Comparison of ENCODE assay signal across 9 cellular contexts in genomic region chr17:6444573-6445335, GRCh38. TPM values are rescaled to one million over a fixed set of nuclear protein-coding genes. Genes with fewer than 3 reads are reported as not detected.
A peak's percentile ranks its signal among the peaks of the same experiment; 100 is the strongest.
DNase-seq lines count a peak whose midpoint lies in the region; ATAC-seq, FAIRE-seq and TF ChIP-seq lines count a peak whose summit lies in the region.
"Had no signal": no experiment of that assay in that cellular context is flagged by ENCODE, and none has a peak within 500 bp of the region (broad histone marks: within the 10 kb centered on the region; RNA-seq: fewer than 3 reads in every experiment).

No MANE protein-coding gene starts in this region.

- H3K27me3 ChIP-seq in ascending aorta (no peaks in the 10 kb centered on the region), HepG2 (ENCODE audit: control insufficient read depth in 1 of 2, insufficient read depth in 2 of 2, low read length in 2 of 2) (no peaks in the 10 kb centered on the region; a peak in 1 of 5 replicates), suprapubic skin (peaks cover 5% of the 10 kb centered on the region)

- no peak for TF ChIP-seq POLR2A in HepG2 (IDR thresholded peaks at IDR 0.05; ENCODE audit: insufficient read depth in 1 of 2, low read depth in 2 of 2, low read length in 2 of 2)
- no peak for TF ChIP-seq POLR2A in suprapubic skin (IDR thresholded peaks at IDR 0.05)

- no peak for TF ChIP-seq CTCF in ascending aorta (IDR thresholded peaks at IDR 0.05)
- no peak for TF ChIP-seq CTCF in HepG2 (CRISPR knock-in tag; IDR thresholded peaks at IDR 0.05)
- TF ChIP-seq CTCF in suprapubic skin (IDR thresholded peaks at IDR 0.05): no peak
- TF ChIP-seq CTCF in GM20000 (IDR thresholded peaks at IDR 0.05; ENCODE audit: extremely low read depth, missing control alignments): no peak

- H3K36me3 ChIP-seq in ascending aorta (no peaks in the 10 kb centered on the region), HepG2 (replicated peaks in 1 of 2; ENCODE audit: control insufficient read depth in 1 of 2, insufficient read depth in 2 of 2, low read length in 2 of 2) (peaks cover 2 to 9% of the 10 kb centered on the region in 2 experiments; a peak in 2 of 5 replicates), suprapubic skin (no peaks in the 10 kb centered on the region)

- peak overlapping the region; percentile 95 for H3K4me3 Mint-ChIP-seq in activated CD4-positive, alpha-beta T cell treated with anti-CD3 and anti-CD28 coated beads, Interleukin-2, amount 10 ng/mL, durations not matched to agents 24 days and 14 days

- H3K27ac ChIP-seq in ascending aorta: no peak overlapping the region
- no peak overlapping the region for H3K27ac ChIP-seq in HepG2 (ENCODE audit: extremely low read length, insufficient read depth, low read length)
- H3K27ac ChIP-seq in suprapubic skin: no peak overlapping the region

- peak overlapping the region; percentile 92 for H3K4me2 ChIP-seq in HepG2 (ENCODE audit: low read depth, low read length)

- POLR2A ChIA-PET in HepG2 (lab: Yijun Ruan, JAX): no interaction called here

- in situ Hi-C loops in HepG2 (cut with HindIII; ENCODE audit: extremely low pct_ligation_motif_present, low pct_unique_long_range_greater_than_20kb): no loop called here

- FAIRE-seq in HepG2 (lab: Jason Lieb, UNC): no peak
- FAIRE-seq: D721Med had no signal

- H3K9me3 ChIP-seq in ascending aorta: no peaks in the 10 kb centered on the region
- H3K9me3 ChIP-seq in HepG2 (ENCODE audit: low read length): no peaks in the 10 kb centered on the region
- H3K9me3 ChIP-seq in suprapubic skin: no peaks in the 10 kb centered on the region

- H3K9ac ChIP-seq in HepG2 (ENCODE audit: insufficient read depth, low read depth, low read length): peak overlapping the region; percentile 56

- H2AFZ ChIP-seq in HepG2 (ENCODE audit: low read length): no peak overlapping the region

- TF ChIP-seq EP300 in HepG2 (IDR thresholded peaks at IDR 0.05; ENCODE audit: low read depth in 2 of 2, low read length in 2 of 2) (no peak), HepG2 (CRISPR knock-in tag; IDR thresholded peaks at IDR 0.05; ENCODE audit: borderline replicate concordance) (no peak), suprapubic skin (IDR thresholded peaks at IDR 0.05) (no peak)

- BruUV-seq in HepG2 (replicated peaks; lab: Mats Ljungman, UMichigan): TSS peak; percentile 64

- intact Hi-C loops in activated CD4-positive, alpha-beta T cell treated with anti-CD3 and anti-CD28 coated beads, Interleukin-2, amount 10 ng/mL, durations not matched to agents 24 days and 14 days (cut with micrococcal nuclease): loop anchor here (10.0 kb wide), 1 partner anchor 200 kb away; the partner anchor contains the start of genes KIAA0753 and TXNDC17
- intact Hi-C loops in ascending aorta (cut with DNase I) (loop anchor here (5.0 to 10.0 kb wide), 3 partner anchors 208 to 960 kb away; partner anchors contain the start of genes C17orf100, DERL2, MED31 and MIS12), HepG2 (cut with micrococcal nuclease; ENCODE audit: unreplicated experiment) (no loop called here)

- peak overlapping the region; percentile 96 for H3K27ac Mint-ChIP-seq in activated CD4-positive, alpha-beta T cell treated with anti-CD3 and anti-CD28 coated beads, Interleukin-2, amount 10 ng/mL, durations not matched to agents 24 days and 14 days

- H3K36me3 Mint-ChIP-seq in activated CD4-positive, alpha-beta T cell treated with anti-CD3 and anti-CD28 coated beads, Interleukin-2, amount 10 ng/mL, durations not matched to agents 24 days and 14 days (ENCODE audit: low read depth): peaks cover 13% of the 10 kb centered on the region

- peaks cover 0 to 5% of the 10 kb centered on the region in 2 donors for H3K4me1 ChIP-seq in ascending aorta
- peaks cover 20% of the 10 kb centered on the region for H3K4me1 ChIP-seq in HepG2 (ENCODE audit: insufficient read depth, low read length)
- H3K4me1 ChIP-seq in suprapubic skin: peaks cover 15% of the 10 kb centered on the region

- CTCF ChIA-PET in HepG2 (lab: Yijun Ruan, JAX; ENCODE audit: low intra/inter-chr PET ratio, low total read pairs): no interaction called here

- H3K4me3 ChIP-seq in ascending aorta (peak overlapping the region; percentile 55 to 73), HepG2 (replicated peaks in 1 of 3; ENCODE audit: insufficient read depth in 1 of 3, low read depth in 2 of 3, low read length in 3 of 3) (peak overlapping the region; percentile 82 to 89 (median 88)), suprapubic skin (peak overlapping the region; percentile 63)

- H3K9me3 Mint-ChIP-seq in activated CD4-positive, alpha-beta T cell treated with anti-CD3 and anti-CD28 coated beads, Interleukin-2, amount 10 ng/mL, durations not matched to agents 24 days and 14 days: no peaks in the 10 kb centered on the region

- 19% methylated on average over 17 of the region's 36 CpGs for WGBS in HepG2 (ENCODE audit: low lambda C conversion rate)
- 23% methylated on average over 33 of the region's 36 CpGs for WGBS in suprapubic skin

- no peak; the same call in 2 of the 3 replicates for ATAC-seq in HepG2

- DNase-seq in activated CD4-positive, alpha-beta T cell treated with anti-CD3 and anti-CD28 coated beads, Interleukin-2, amount 10 ng/mL, durations not matched to agents 24 days and 14 days: no peak
- no peak for DNase-seq in activated CD4-positive, alpha-beta T cell treated with anti-CD3 and anti-CD28 coated beads for 48 hours
- DNase-seq in ascending aorta (ENCODE audit: low spot score in 2 of 2) (no peak), HepG2 (ENCODE audit: low spot score) (no peak), suprapubic skin (ENCODE audit: low spot score in 2 of 2) (no peak), GM19238 (ENCODE audit: insufficient read length, low spot score) (no peak), GM20000 (ENCODE audit: low spot score) (no peak), kidney tubule cell (ENCODE audit: low spot score) (no peak)

- no peaks in the 10 kb centered on the region for H4K20me1 ChIP-seq in HepG2 (ENCODE audit: insufficient read depth, low read length)

- H3K79me2 ChIP-seq in HepG2 (ENCODE audit: insufficient read depth, low read length): no peaks in the 10 kb centered on the region

- peaks cover 18% of the 10 kb centered on the region for H3K4me1 Mint-ChIP-seq in activated CD4-positive, alpha-beta T cell treated with anti-CD3 and anti-CD28 coated beads, Interleukin-2, amount 10 ng/mL, durations not matched to agents 24 days and 14 days

- TF ChIP-seq RAD21 in HepG2 (CRISPR knock-in tag; IDR thresholded peaks at IDR 0.05): no peak

- peaks cover 24% of the 10 kb centered on the region for H3K27me3 Mint-ChIP-seq in activated CD4-positive, alpha-beta T cell treated with anti-CD3 and anti-CD28 coated beads, Interleukin-2, amount 10 ng/mL, durations not matched to agents 24 days and 14 days

RNA-seq across cellular contexts. Expression of gene PIMREG, which starts 0.5 kb away (rescaled TPM):
- total RNA-seq in activated CD4-positive, alpha-beta T cell treated with anti-CD3 and anti-CD28 coated beads, Interleukin-2, amount 10 ng/mL, durations not matched to agents 24 days and 14 days: 4.6 and 6.4 TPM in 2 replicates
- total RNA-seq in ascending aorta (not detected), HepG2 (2016; rRNA removed; fragmentation: Illumina TruSeq; extraction: Trizol) (30.3 and 33.8 TPM in 2 replicates), suprapubic skin (1 to 10 TPM; 1.0 to 3.3 (median 3.2) TPM)
- 7.8 and 9.5 TPM in 2 replicates for total RNA-seq in HepG2 (2016; cell fraction: cytosol; rRNA removed; fragmentation: Illumina TruSeq; extraction: Trizol; ENCODE audit: low read depth)
- 29.3 and 34.9 TPM in 2 replicates for total RNA-seq in HepG2 (2016; cell fraction: insoluble cytoplasmic fraction; rRNA removed; fragmentation: Illumina TruSeq; extraction: Trizol)
- 14.8 and 15.2 TPM in 2 replicates for total RNA-seq in HepG2 (2016; cell fraction: membrane; rRNA removed; fragmentation: Illumina TruSeq; extraction: Trizol)
- 14.4 and 16.9 TPM in 2 replicates for total RNA-seq in HepG2 (2016; cell fraction: nucleus; rRNA removed; fragmentation: Illumina TruSeq; extraction: Trizol)
- 10.9 and 15.6 TPM in 2 replicates for polyA plus RNA-seq in HepG2 (2011; rRNA removed)
- 7.9 and 16.3 TPM in 2 replicates for polyA plus RNA-seq in HepG2 (2011; cell fraction: cytosol; rRNA removed)
- polyA plus RNA-seq in HepG2 (2011; cell fraction: nucleus; rRNA removed): 10.1 and 14.2 TPM in 2 replicates
- polyA plus RNA-seq in HepG2 (2012): 3.0 and 7.2 TPM in 2 replicates
- polyA plus RNA-seq in HepG2 (2016; cell fraction: cytosol; fragmentation: Illumina TruSeq; extraction: Trizol; ENCODE audit: low read depth): 8.3 and 8.8 TPM in 2 replicates
- 36.2 and 37.7 TPM in 2 replicates for polyA plus RNA-seq in HepG2 (2016; cell fraction: insoluble cytoplasmic fraction; fragmentation: Illumina TruSeq; extraction: Trizol; ENCODE audit: low read depth)
- 12.6 and 13.0 TPM in 2 replicates for polyA plus RNA-seq in HepG2 (2016; cell fraction: membrane; fragmentation: Illumina TruSeq; extraction: Trizol; ENCODE audit: low read depth)
- 23.4 and 26.5 TPM in 2 replicates for polyA plus RNA-seq in HepG2 (2016; cell fraction: nucleus; fragmentation: Illumina TruSeq; extraction: Trizol; ENCODE audit: insufficient read depth, low read depth)
- polyA minus RNA-seq in HepG2 (2011; rRNA and poly(A)+ RNA removed; ENCODE audit: low replicate concordance): 10.1 and 24.0 TPM in 2 replicates
- polyA minus RNA-seq in HepG2 (2011; cell fraction: cytosol; rRNA and poly(A)+ RNA removed): 3.4 and 4.2 TPM in 2 replicates
- 2.9 and 4.1 TPM in 2 replicates for polyA minus RNA-seq in HepG2 (2011; cell fraction: nucleus; rRNA and poly(A)+ RNA removed)

RNA-seq across cellular contexts. Expression of gene AIPL1, which starts 9.8 kb away (rescaled TPM):
- not detected in 2 replicates for total RNA-seq in activated CD4-positive, alpha-beta T cell treated with anti-CD3 and anti-CD28 coated beads, Interleukin-2, amount 10 ng/mL, durations not matched to agents 24 days and 14 days
- total RNA-seq in ascending aorta: not detected
- not detected in 2 replicates for total RNA-seq in HepG2 (2016; rRNA removed; fragmentation: Illumina TruSeq; extraction: Trizol)
- total RNA-seq in HepG2 (2016; cell fraction: cytosol; rRNA removed; fragmentation: Illumina TruSeq; extraction: Trizol; ENCODE audit: low read depth): not detected in 2 replicates
- not detected in 2 replicates for total RNA-seq in HepG2 (2016; cell fraction: insoluble cytoplasmic fraction; rRNA removed; fragmentation: Illumina TruSeq; extraction: Trizol)
- not detected in 2 replicates for total RNA-seq in HepG2 (2016; cell fraction: membrane; rRNA removed; fragmentation: Illumina TruSeq; extraction: Trizol)
- not detected in 2 replicates for total RNA-seq in HepG2 (2016; cell fraction: nucleus; rRNA removed; fragmentation: Illumina TruSeq; extraction: Trizol)
- polyA plus RNA-seq in HepG2 (2011; rRNA removed): not detected in 2 replicates
- not detected in 2 replicates for polyA plus RNA-seq in HepG2 (2011; cell fraction: cytosol; rRNA removed)
- polyA plus RNA-seq in HepG2 (2011; cell fraction: nucleus; rRNA removed): not detected in 2 replicates
- polyA plus RNA-seq in HepG2 (2012): not detected in 2 replicates
- not detected in 2 replicates for polyA plus RNA-seq in HepG2 (2016; cell fraction: cytosol; fragmentation: Illumina TruSeq; extraction: Trizol; ENCODE audit: low read depth)
- polyA plus RNA-seq in HepG2 (2016; cell fraction: insoluble cytoplasmic fraction; fragmentation: Illumina TruSeq; extraction: Trizol; ENCODE audit: low read depth): not detected in 2 replicates
- polyA plus RNA-seq in HepG2 (2016; cell fraction: membrane; fragmentation: Illumina TruSeq; extraction: Trizol; ENCODE audit: low read depth): not detected in 2 replicates
- polyA plus RNA-seq in HepG2 (2016; cell fraction: nucleus; fragmentation: Illumina TruSeq; extraction: Trizol; ENCODE audit: insufficient read depth, low read depth): not detected in 2 replicates
- not detected in 2 replicates for polyA minus RNA-seq in HepG2 (2011; rRNA and poly(A)+ RNA removed; ENCODE audit: low replicate concordance)
- not detected in 2 replicates for polyA minus RNA-seq in HepG2 (2011; cell fraction: cytosol; rRNA and poly(A)+ RNA removed)
- polyA minus RNA-seq in HepG2 (2011; cell fraction: nucleus; rRNA and poly(A)+ RNA removed): not detected in 2 replicates
- total RNA-seq in suprapubic skin: not detected
